Comparison of ENCODE assay signal across 1 cellular context in the genomic region with DNA sequence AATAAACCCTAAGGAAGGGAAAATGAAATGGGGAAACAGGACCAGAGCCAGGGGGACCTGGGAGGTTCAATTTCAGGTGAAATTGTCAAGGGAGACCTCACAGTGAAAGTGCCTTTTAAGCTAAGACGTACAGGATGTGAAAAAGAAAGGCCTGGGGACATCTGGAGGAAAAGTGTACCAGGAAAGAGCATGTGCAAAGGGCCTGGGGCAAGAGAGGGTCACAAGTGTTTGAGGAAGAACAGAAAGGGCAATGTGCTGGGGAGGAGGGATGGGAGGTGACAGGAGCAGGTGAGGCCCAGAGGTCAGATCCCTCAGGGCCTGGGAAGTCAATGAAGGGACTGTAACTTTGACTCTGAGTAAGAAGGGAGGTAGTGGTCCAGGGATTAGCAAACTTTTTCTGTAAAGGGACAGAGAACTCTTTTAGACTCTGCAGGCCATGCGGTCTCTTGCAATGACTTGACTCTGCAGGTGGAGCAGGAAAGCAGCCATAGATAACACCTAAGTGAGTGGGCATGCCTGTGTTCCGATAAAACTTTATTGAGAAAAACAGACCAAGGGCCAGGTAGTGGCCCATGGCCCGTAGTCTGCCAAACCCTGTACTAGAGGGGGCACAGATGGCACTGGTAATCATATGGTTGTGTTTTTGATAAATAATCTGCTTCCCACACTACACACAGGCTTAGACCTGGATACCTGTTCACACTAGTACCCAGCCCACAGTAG.
TF ChIP-seq lines count a peak whose summit lies in the region.

No MANE protein-coding gene starts in this region.

TF ChIP-seq in endothelial cell of umbilical vein, 7 proteins besides CTCF, POLR2A, EP300 and RAD21:
- TF ChIP-seq EZH2 (IDR thresholded peaks at IDR 0.05; ENCODE audit: borderline replicate concordance, low read depth, low read length, severe bottlenecking) = no peak
- no peak for TF ChIP-seq POLR2AphosphoS5 (IDR thresholded peaks at IDR 0.05; ENCODE audit: insufficient read depth, low read depth, low read length)
- TF ChIP-seq GATA2 (IDR thresholded peaks at IDR 0.05; ENCODE audit: insufficient read depth, insufficient read length, low read depth, low read length) = no peak
- TF ChIP-seq MYC (IDR thresholded peaks at IDR 0.05; ENCODE audit: low read depth, low read length) = no peak
- TF ChIP-seq, protein P1, sequence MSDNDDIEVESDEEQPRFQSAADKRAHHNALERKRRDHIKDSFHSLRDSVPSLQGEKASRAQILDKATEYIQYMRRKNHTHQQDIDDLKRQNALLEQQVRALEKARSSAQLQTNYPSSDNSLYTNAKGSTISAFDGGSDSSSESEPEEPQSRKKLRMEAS (IDR thresholded peaks at IDR 0.05; ENCODE audit: insufficient read depth, insufficient read length) = no peak
- TF ChIP-seq JUN (IDR thresholded peaks at IDR 0.05; ENCODE audit: borderline replicate concordance, insufficient read depth, insufficient read length, low read depth) = no peak
- no peak for TF ChIP-seq FOS (IDR thresholded peaks at IDR 0.05; ENCODE audit: borderline replicate concordance, insufficient read depth, low read length)
